ENCODE assay signal across 21 cellular contexts in genomic region chr3:41035445-41036022, GRCh38.
"Had no signal": no experiment of that assay in that cellular context is flagged by ENCODE, and none has a peak within 500 bp of the region (broad histone marks: within the 10 kb centered on the region; RNA-seq: fewer than 3 reads in every experiment).

No MANE protein-coding gene starts in this region.

- DNase-seq: central memory CD4-positive, alpha-beta T cell; effector memory CD8-positive, alpha-beta T cell; esophagus squamous epithelium; foreskin fibroblast; glutamatergic neuron; kidney; left lung; mesenchymal stem cell; naive thymus-derived CD4-positive, alpha-beta T cell; nephron progenitor cell; stimulated activated CD4-positive, alpha-beta T cell treated with anti-CD3 and anti-CD28 coated beads, Interleukin-2, amount 100 ng/mL, for 48 hours; stimulated activated naive CD4-positive, alpha-beta T cell treated with Interleukin-2 at 50 U/mL for 16 hours; upper lobe of right lung had no signal

- H3K79me2 ChIP-seq: hepatocyte had no signal

- H3K36me3 Mint-ChIP-seq: naive thymus-derived CD4-positive, alpha-beta T cell had no signal

- H3K27ac Mint-ChIP-seq: dendritic cell treated with granulocyte-macrophage colony-stimulating factor and Interleukin-4, amounts not matched to agents 40 ng/mL and 50 ng/mL, for 4 days; effector memory CD8-positive, alpha-beta T cell; naive thymus-derived CD4-positive, alpha-beta T cell; nephron progenitor cell had no signal

- ATAC-seq: effector memory CD8-positive, alpha-beta T cell; gastroesophageal sphincter; left lung; naive thymus-derived CD4-positive, alpha-beta T cell; upper lobe of right lung had no signal

- H3K4me3 ChIP-seq: esophagus squamous epithelium, gastroesophageal sphincter, hepatocyte, left lung, lung, smooth muscle cell, tibial artery, upper lobe of right lung, vagina had no signal

- H3K36me3 ChIP-seq: esophagus squamous epithelium, gastroesophageal sphincter, left lung, tibial artery, upper lobe of right lung, vagina had no signal

- H3K27me3 ChIP-seq: esophagus squamous epithelium, gastroesophageal sphincter, hepatocyte, left lung, tibial artery, upper lobe of right lung, vagina had no signal

- H3K4me2 ChIP-seq: hepatocyte, smooth muscle cell had no signal

- H3K27ac ChIP-seq: epithelial cell of prostate, esophagus squamous epithelium, gastroesophageal sphincter, hepatocyte, left lung, tibial artery, upper lobe of right lung, vagina had no signal

- H3K4me3 Mint-ChIP-seq: dendritic cell treated with granulocyte-macrophage colony-stimulating factor and Interleukin-4, amounts not matched to agents 40 ng/mL and 50 ng/mL, for 4 days; effector memory CD8-positive, alpha-beta T cell; naive thymus-derived CD4-positive, alpha-beta T cell; nephron progenitor cell had no signal

- H3K9me3 Mint-ChIP-seq: dendritic cell treated with granulocyte-macrophage colony-stimulating factor and Interleukin-4, amounts not matched to agents 40 ng/mL and 50 ng/mL, for 4 days; effector memory CD8-positive, alpha-beta T cell had no signal

- H3K9me3 ChIP-seq: esophagus squamous epithelium, gastroesophageal sphincter, left lung, tibial artery, upper lobe of right lung, vagina had no signal

- H3K4me1 ChIP-seq: esophagus squamous epithelium, left lung, upper lobe of right lung, vagina had no signal
